In genomic region chr4:14994242-14994641, GRCh38 we compare ENCODE assay signal across 1 cellular context.
TF ChIP-seq lines count a peak whose summit lies in the region.

No MANE protein-coding gene starts in this region.

TF ChIP-seq in K562, 482 proteins besides CTCF, POLR2A, EP300 and RAD21 (continued from another document):
- TF ChIP-seq SMARCA4 (IDR thresholded peaks at IDR 0.05): 0 out of 2 replicates have a peak, but pooled peaks have one; percentile 24
- TF ChIP-seq ZNF197 (CRISPR knock-in tag; IDR thresholded peaks at IDR 0.05; ENCODE audit: low read depth): no peak
- peak in 1 of 2 experiments; percentile 42; a peak in 1 of 4 replicates for TF ChIP-seq TRIM24 (IDR thresholded peaks at IDR 0.05)
- peak; percentile 94 for TF ChIP-seq ATF7 (IDR thresholded peaks at IDR 0.05)
- TF ChIP-seq ARID1B (IDR thresholded peaks at IDR 0.05): peak; percentile 33; the same call in 1 of the 2 replicates
- no peak for TF ChIP-seq ZNF280B (CRISPR knock-in tag; IDR thresholded peaks at IDR 0.05)
- no peak for TF ChIP-seq ZBTB17 (CRISPR knock-in tag; IDR thresholded peaks at IDR 0.05)
- TF ChIP-seq C11orf30 (IDR thresholded peaks at IDR 0.05; ENCODE audit: low read depth): 0 out of 2 replicates have a peak, but pooled peaks have one; percentile 4
- TF ChIP-seq ATF3 (IDR thresholded peaks at IDR 0.05): peak; percentile 99
- no peak; the same call in 1 of the 2 replicates for TF ChIP-seq ATF3 (CRISPR knock-in tag; conservative IDR thresholded peaks at IDR 0.05)
- TF ChIP-seq SREBF2 (CRISPR knock-in tag; IDR thresholded peaks at IDR 0.05): no peak
- TF ChIP-seq EGR1 (conservative IDR thresholded peaks at IDR 0.05): no peak
- TF ChIP-seq JUND (IDR thresholded peaks at IDR 0.05; ENCODE audit: borderline replicate concordance, low read depth, low read length): peak; percentile 94
- TF ChIP-seq JUND (tag; IDR thresholded peaks at IDR 0.05; ENCODE audit: borderline replicate concordance, low read depth, low read length): peak; percentile 97
- TF ChIP-seq CTBP1 (IDR thresholded peaks at IDR 0.05; ENCODE audit: borderline replicate concordance): peak; percentile 48; the same call in 1 of the 2 replicates
- TF ChIP-seq JUNB (CRISPR knock-in tag; conservative IDR thresholded peaks at IDR 0.05): peak; percentile 97
- peak; percentile 85 for TF ChIP-seq FOSL1 (tag; conservative IDR thresholded peaks at IDR 0.05)
- TF ChIP-seq SETDB1 (IDR thresholded peaks at IDR 0.05; ENCODE audit: low read length): no peak
- TF ChIP-seq CREM (IDR thresholded peaks at IDR 0.05; ENCODE audit: low read depth): peak; percentile 73
- TF ChIP-seq MNT (conservative IDR thresholded peaks at IDR 0.05): 0 out of 4 replicates have a peak, but pooled peaks of 1 of the 2 experiments have one; percentile 3
- 0 out of 2 replicates have a peak, but pooled peaks have one; percentile 19 for TF ChIP-seq DPF2 (IDR thresholded peaks at IDR 0.05)
- TF ChIP-seq EHMT2 (IDR thresholded peaks at IDR 0.05): peak; percentile 73
- TF ChIP-seq SMARCE1 (IDR thresholded peaks at IDR 0.05): peak; percentile 26; the same call in 1 of the 2 replicates
